ENCODE assay signal across 14 cellular contexts in genomic region chr10:48253970-48254657, GRCh38. TPM values are rescaled to one million over a fixed set of nuclear protein-coding genes. Genes with fewer than 3 reads are reported as not detected.
DNase-seq lines count a peak whose midpoint lies in the region; ATAC-seq and TF ChIP-seq lines count a peak whose summit lies in the region.
"Had no signal": no experiment of that assay in that cellular context is flagged by ENCODE, and none has a peak within 500 bp of the region (broad histone marks: within the 10 kb centered on the region; RNA-seq: fewer than 3 reads in every experiment).

No MANE protein-coding gene starts in this region.

- in situ Hi-C loops in astrocyte of the spinal cord (cut with HindIII; ENCODE audit: low sequenced_read_pairs), result no loop called here

- H3K27me3 ChIP-seq in neuronal stem cell (ENCODE audit: control insufficient read depth in 3 of 3, insufficient read depth in 3 of 3, low read depth in 1 of 3, low read length in 3 of 3), result peaks cover 0 to 3% (median 0%) of the 10 kb centered on the region in 3 experiments
- H3K27me3 ChIP-seq: dorsolateral prefrontal cortex had no signal

- H2BK120ac ChIP-seq in neuronal stem cell (ENCODE audit: low read depth, low read length), result no peak overlapping the region

- H2BK5ac ChIP-seq in neuronal stem cell (ENCODE audit: low read length), result no peak overlapping the region

- TF ChIP-seq CTCF in astrocyte of the spinal cord (IDR thresholded peaks at IDR 0.05; ENCODE audit: low read depth, low read length) (no peak), mucosa of descending colon (IDR thresholded peaks at IDR 0.05) (no peak), coronary artery (IDR thresholded peaks at IDR 0.05) (no peak)

- no peak overlapping the region for H3K27ac ChIP-seq in neuronal stem cell (replicated peaks; ENCODE audit: low read length)
- H3K27ac ChIP-seq in coronary artery, result no peak overlapping the region
- H3K27ac ChIP-seq: dorsolateral prefrontal cortex had no signal

- no peak overlapping the region for H3K4ac ChIP-seq in neuronal stem cell (ENCODE audit: low read length)

- intact Hi-C loops in Right ventricle myocardium inferior (cut with DNase I) (no loop called here), cardiac septum (cut with DNase I) (no loop called here), left ventricle myocardium superior (cut with micrococcal nuclease) (no loop called here), mucosa of descending colon (cut with DNase I, micrococcal nuclease) (no loop called here)

- H2BK12ac ChIP-seq in neuronal stem cell (ENCODE audit: low read length), result no peak overlapping the region

- no peak overlapping the region for H2AFZ ChIP-seq in neuronal stem cell (ENCODE audit: low read length)

- no peak overlapping the region for H3K9ac ChIP-seq in neuronal stem cell (ENCODE audit: low read depth, low read length, poor library complexity)

- H4K8ac ChIP-seq in neuronal stem cell (ENCODE audit: low read depth, low read length), result no peak overlapping the region

- no peak overlapping the region for H3K4me2 ChIP-seq in neuronal stem cell (ENCODE audit: insufficient read depth, low read length, poor library complexity, severe bottlenecking)

- H2AK5ac ChIP-seq in neuronal stem cell (ENCODE audit: low read depth, low read length), result no peak overlapping the region

- WGBS in neuronal stem cell (ENCODE audit: extremely low coverage in 2 of 2, insufficient read length in 2 of 2, insufficient replicate concordance in 1 of 2), 2 donors, result no CpG with 5 or more reads among the region's 9 CpGs

- H3K36me3 ChIP-seq in mucosa of descending colon (ENCODE audit: low read depth) (no peaks in the 10 kb centered on the region), neuronal stem cell (replicated peaks in 1 of 2; ENCODE audit: control insufficient read depth in 2 of 2, insufficient read depth in 2 of 2, low read length in 2 of 2) (no peaks in the 10 kb centered on the region)

- no peak overlapping the region for H3K23ac ChIP-seq in neuronal stem cell (ENCODE audit: low read depth, low read length, poor library complexity)

- H4K91ac ChIP-seq in neuronal stem cell (ENCODE audit: low read depth, low read length, poor library complexity), result no peak overlapping the region

- no peak overlapping the region for H2BK15ac ChIP-seq in neuronal stem cell (ENCODE audit: low read length)

- H3K18ac ChIP-seq in neuronal stem cell (ENCODE audit: low read length), result no peak overlapping the region

- DNase-seq in Right ventricle myocardium inferior (ENCODE audit: missing footprints) (no peak), cardiac septum (ENCODE audit: low spot score) (no peak), astrocyte of the spinal cord (ENCODE audit: low read depth, low spot score) (peak; percentile 69), left ventricle myocardium superior (no peak), mucosa of descending colon (no peak), medulla oblongata (ENCODE audit: extremely low spot score) (no peak), neuronal stem cell (ENCODE audit: low spot score) (no peak), coronary artery (ENCODE audit: low spot score) (no peak)
- DNase-seq: activated gamma-delta T cell treated with Interleukin-2 at 50 U/mL for 16 hours, dorsolateral prefrontal cortex, hippocampal formation, NCI-H2171 had no signal

- H3K14ac ChIP-seq in neuronal stem cell (ENCODE audit: low read length), result no peak overlapping the region

- no peaks in the 10 kb centered on the region for H3K79me1 ChIP-seq in neuronal stem cell (ENCODE audit: low read depth, low read length)

- ATAC-seq in Right ventricle myocardium inferior (peak; percentile 49), left ventricle myocardium superior (peak; percentile 51), mucosa of descending colon (no peak)
- ATAC-seq: activated CD4-positive, CD25-positive, alpha-beta regulatory T cell treated with anti-CD3 and anti-CD28 coated beads, Interleukin-2, amount 50 U/mL, for 24 hours; K562 had no signal

- H3K4me1 ChIP-seq in mucosa of descending colon (ENCODE audit: low read depth), result no peaks in the 10 kb centered on the region
- peaks cover 5 to 11% of the 10 kb centered on the region in 2 donors for H3K4me1 ChIP-seq in neuronal stem cell (ENCODE audit: control insufficient read depth in 2 of 2, insufficient read depth in 1 of 2, low read depth in 1 of 2, low read length in 2 of 2)

- H3K9me3 ChIP-seq in mucosa of descending colon (no peaks in the 10 kb centered on the region), neuronal stem cell (replicated peaks in 1 of 2; ENCODE audit: control insufficient read depth in 2 of 2, insufficient read depth in 1 of 2, low read depth in 1 of 2, low read length in 2 of 2) (peaks cover 0 to 2% of the 10 kb centered on the region in 2 donors)

- H3K4me3 ChIP-seq in astrocyte of the spinal cord (ENCODE audit: low read depth, low read length), result no peak overlapping the region
- no peak overlapping the region for H3K4me3 ChIP-seq in mucosa of descending colon
- no peak overlapping the region for H3K4me3 ChIP-seq in neuronal stem cell (ENCODE audit: low read length in 2 of 2)
- H3K4me3 ChIP-seq in coronary artery, result no peak overlapping the region
- H3K4me3 ChIP-seq: dorsolateral prefrontal cortex, K562 had no signal

RNA-seq across cellular contexts. Expression of gene FRMPD2, which starts 20.4 kb away (rescaled TPM):
- total RNA-seq in Right ventricle myocardium inferior, result not detected
- total RNA-seq in cardiac septum, result not detected
- total RNA-seq in left ventricle myocardium superior, result not detected
- under 1 TPM in 2 of 3 donors, not detected in 1; 0.35 to 0.73 TPM for total RNA-seq in mucosa of descending colon
- 0.07 TPM for polyA plus RNA-seq in neuronal stem cell (2013, experiment 1 of 2)
- polyA plus RNA-seq in neuronal stem cell (2013, experiment 2 of 2), result 0.10 TPM

RNA-seq across cellular contexts. Expression of gene MAPK8, which starts 52.4 kb away (rescaled TPM):
- 29.5 TPM for total RNA-seq in Right ventricle myocardium inferior
- total RNA-seq in cardiac septum, result 34.1 TPM
- 38.4 TPM for total RNA-seq in left ventricle myocardium superior
- 10 to 100 TPM; 47.1 to 56.4 (median 53.5) TPM for total RNA-seq in mucosa of descending colon
- polyA plus RNA-seq in neuronal stem cell (2013, experiment 1 of 2), result 48.9 TPM
- 49.3 TPM for polyA plus RNA-seq in neuronal stem cell (2013, experiment 2 of 2)
